ENCODE assay signal across 1 cellular context in genomic region chr11:126637800-126638175, GRCh38.
A peak's percentile ranks its signal among the peaks of the same experiment; 100 is the strongest.
TF ChIP-seq lines count a peak whose summit lies in the region.

No MANE protein-coding gene starts in this region.

TF ChIP-seq in IMR-90, 13 proteins besides CTCF, POLR2A, EP300 and RAD21 (continued from another document):
- TF ChIP-seq MAZ (IDR thresholded peaks at IDR 0.05; ENCODE audit: borderline replicate concordance, low read depth, low read length) = peak; percentile 33; the same call in 1 of the 2 replicates
